Comparison of ENCODE assay signal across 2 cellular contexts in the genomic region with DNA sequence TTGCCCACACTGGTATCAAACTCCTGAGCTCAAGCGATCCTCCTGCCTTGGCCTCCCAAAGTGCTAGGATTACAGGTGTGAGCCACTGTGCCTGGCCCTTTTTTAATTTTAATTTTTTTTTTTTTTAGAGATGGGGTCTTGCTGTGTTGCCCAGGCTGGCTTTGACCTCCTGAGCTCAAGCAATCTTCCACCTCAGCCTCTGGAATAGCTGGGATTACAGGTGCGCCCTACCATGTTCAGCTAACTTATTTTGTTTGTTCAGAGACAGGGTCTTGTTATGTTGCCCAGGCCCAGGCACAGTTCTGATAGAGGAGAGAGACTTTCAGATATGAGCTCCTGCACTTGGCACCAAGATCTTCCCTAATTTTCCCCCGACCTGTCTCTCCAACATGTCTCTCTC.
TF ChIP-seq lines count a peak whose summit lies in the region.

No MANE protein-coding gene starts in this region.

TF ChIP-seq in WTC11, 78 proteins besides CTCF, POLR2A, EP300 and RAD21:
- TF ChIP-seq ZNF121 (CRISPR knock-in tag; IDR thresholded peaks at IDR 0.05), result peak; percentile 74; the same call in 1 of the 2 replicates
- TF ChIP-seq, protein P1, sequence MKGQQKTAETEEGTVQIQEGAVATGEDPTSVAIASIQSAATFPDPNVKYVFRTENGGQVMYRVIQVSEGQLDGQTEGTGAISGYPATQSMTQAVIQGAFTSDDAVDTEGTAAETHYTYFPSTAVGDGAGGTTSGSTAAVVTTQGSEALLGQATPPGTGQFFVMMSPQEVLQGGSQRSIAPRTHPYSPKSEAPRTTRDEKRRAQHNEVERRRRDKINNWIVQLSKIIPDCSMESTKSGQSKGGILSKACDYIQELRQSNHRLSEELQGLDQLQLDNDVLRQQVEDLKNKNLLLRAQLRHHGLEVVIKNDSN (CRISPR knock-in tag; IDR thresholded peaks at IDR 0.05), result no peak
- no peak for TF ChIP-seq HMGA2 (CRISPR knock-in tag; IDR thresholded peaks at IDR 0.05)
- TF ChIP-seq, protein P2, sequence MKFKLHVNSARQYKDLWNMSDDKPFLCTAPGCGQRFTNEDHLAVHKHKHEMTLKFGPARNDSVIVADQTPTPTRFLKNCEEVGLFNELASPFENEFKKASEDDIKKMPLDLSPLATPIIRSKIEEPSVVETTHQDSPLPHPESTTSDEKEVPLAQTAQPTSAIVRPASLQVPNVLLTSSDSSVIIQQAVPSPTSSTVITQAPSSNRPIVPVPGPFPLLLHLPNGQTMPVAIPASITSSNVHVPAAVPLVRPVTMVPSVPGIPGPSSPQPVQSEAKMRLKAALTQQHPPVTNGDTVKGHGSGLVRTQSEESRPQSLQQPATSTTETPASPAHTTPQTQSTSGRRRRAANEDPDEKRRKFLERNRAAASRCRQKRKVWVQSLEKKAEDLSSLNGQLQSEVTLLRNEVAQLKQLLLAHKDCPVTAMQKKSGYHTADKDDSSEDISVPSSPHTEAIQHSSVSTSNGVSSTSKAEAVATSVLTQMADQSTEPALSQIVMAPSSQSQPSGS (CRISPR knock-in tag; IDR thresholded peaks at IDR 0.05; ENCODE audit: borderline replicate concordance, low read depth), result no peak
- TF ChIP-seq, protein P3, sequence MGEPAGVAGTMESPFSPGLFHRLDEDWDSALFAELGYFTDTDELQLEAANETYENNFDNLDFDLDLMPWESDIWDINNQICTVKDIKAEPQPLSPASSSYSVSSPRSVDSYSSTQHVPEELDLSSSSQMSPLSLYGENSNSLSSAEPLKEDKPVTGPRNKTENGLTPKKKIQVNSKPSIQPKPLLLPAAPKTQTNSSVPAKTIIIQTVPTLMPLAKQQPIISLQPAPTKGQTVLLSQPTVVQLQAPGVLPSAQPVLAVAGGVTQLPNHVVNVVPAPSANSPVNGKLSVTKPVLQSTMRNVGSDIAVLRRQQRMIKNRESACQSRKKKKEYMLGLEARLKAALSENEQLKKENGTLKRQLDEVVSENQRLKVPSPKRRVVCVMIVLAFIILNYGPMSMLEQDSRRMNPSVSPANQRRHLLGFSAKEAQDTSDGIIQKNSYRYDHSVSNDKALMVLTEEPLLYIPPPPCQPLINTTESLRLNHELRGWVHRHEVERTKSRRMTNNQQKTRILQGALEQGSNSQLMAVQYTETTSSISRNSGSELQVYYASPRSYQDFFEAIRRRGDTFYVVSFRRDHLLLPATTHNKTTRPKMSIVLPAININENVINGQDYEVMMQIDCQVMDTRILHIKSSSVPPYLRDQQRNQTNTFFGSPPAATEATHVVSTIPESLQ (CRISPR knock-in tag; IDR thresholded peaks at IDR 0.05), result no peak
- no peak for TF ChIP-seq TEAD4 (CRISPR knock-in tag; IDR thresholded peaks at IDR 0.05)
TF ChIP-seq in WTC11: peak in this region for 1.

TF ChIP-seq in K562, 482 proteins besides CTCF, POLR2A, EP300 and RAD21:
- TF ChIP-seq, protein P4, sequence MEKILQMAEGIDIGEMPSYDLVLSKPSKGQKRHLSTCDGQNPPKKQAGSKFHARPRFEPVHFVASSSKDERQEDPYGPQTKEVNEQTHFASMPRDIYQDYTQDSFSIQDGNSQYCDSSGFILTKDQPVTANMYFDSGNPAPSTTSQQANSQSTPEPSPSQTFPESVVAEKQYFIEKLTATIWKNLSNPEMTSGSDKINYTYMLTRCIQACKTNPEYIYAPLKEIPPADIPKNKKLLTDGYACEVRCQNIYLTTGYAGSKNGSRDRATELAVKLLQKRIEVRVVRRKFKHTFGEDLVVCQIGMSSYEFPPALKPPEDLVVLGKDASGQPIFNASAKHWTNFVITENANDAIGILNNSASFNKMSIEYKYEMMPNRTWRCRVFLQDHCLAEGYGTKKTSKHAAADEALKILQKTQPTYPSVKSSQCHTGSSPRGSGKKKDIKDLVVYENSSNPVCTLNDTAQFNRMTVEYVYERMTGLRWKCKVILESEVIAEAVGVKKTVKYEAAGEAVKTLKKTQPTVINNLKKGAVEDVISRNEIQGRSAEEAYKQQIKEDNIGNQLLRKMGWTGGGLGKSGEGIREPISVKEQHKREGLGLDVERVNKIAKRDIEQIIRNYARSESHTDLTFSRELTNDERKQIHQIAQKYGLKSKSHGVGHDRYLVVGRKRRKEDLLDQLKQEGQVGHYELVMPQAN (IDR thresholded peaks at IDR 0.05; ENCODE audit: borderline replicate concordance), result no peak
- peak; percentile 54; the same call in 1 of the 2 replicates for TF ChIP-seq ZNF121 (CRISPR knock-in tag; conservative IDR thresholded peaks at IDR 0.05)
- no peak for TF ChIP-seq NRF1 (conservative IDR thresholded peaks at IDR 0.05 in 1 of 2, IDR thresholded peaks at IDR 0.05 in 1 of 2)
TF ChIP-seq in K562: peak in this region for 1.
